ENCODE assay signal across 13 cellular contexts in the genomic region with DNA sequence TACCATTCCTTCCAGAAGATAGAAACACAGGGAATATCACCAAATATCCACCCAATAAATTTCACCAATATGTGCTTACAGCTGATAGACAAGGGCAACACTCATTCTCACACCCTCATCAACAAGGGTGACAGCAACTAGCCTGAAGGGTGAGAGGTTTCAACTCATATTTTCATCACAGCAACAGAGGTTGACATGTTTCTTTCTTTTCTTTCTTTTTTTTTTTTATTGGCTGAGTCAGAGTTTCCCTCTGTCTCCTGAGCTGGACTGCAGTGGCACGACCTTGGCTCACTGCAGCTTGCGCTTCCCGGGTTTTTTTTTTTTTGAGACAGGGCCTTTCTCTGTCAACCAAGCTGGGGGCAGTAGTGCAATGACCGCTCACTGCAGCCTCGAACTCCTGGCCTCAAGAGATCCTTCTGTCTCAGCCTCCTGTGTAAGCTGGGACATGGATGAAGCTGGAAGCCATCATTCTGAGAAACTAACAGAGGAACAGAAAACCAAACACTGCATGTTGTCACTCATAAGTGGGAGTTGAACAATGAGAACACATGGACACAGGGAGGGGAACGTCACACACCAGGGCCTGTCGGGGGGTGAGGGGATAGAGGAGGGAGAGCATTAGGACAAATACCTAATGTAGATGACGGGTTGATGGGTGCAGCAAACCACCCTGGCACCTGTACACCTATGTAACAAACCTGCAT. TPM values are rescaled to one million over a fixed set of nuclear protein-coding genes. Genes with fewer than 3 reads are reported as not detected.
DNase-seq lines count a peak whose midpoint lies in the region; ATAC-seq and TF ChIP-seq lines count a peak whose summit lies in the region.
"Had no signal": no experiment of that assay in that cellular context is flagged by ENCODE, and none has a peak within 500 bp of the region (broad histone marks: within the 10 kb centered on the region; RNA-seq: fewer than 3 reads in every experiment).

No MANE protein-coding gene starts in this region.

- H3K9me3 Mint-ChIP-seq in activated CD4-positive, alpha-beta T cell treated with anti-CD3 and anti-CD28 coated beads, Interleukin-2, amount 10 ng/mL, durations not matched to agents 24 days and 14 days = peaks cover 16% of the 10 kb centered on the region
- peaks cover 22% of the 10 kb centered on the region for H3K9me3 Mint-ChIP-seq in chondrocyte (ENCODE audit: low read depth)
- H3K9me3 Mint-ChIP-seq in stimulated activated naive B cell treated with anti-CD40 and anti-IgM and Interleukin-4, amounts not matched to agents 10 μg/mL and 1 μg/mL and 100 μg/mL, for 72 hours = peaks cover 4 to 14% of the 10 kb centered on the region in 2 donors

- peaks cover 13% of the 10 kb centered on the region for H3K36me3 ChIP-seq in SU-DHL-6 (ENCODE audit: low read length)
- H3K36me3 ChIP-seq: right lobe of liver had no signal

- no peaks in the 10 kb centered on the region for H3K27me3 ChIP-seq in SU-DHL-6 (ENCODE audit: low read length)
- H3K27me3 ChIP-seq: right lobe of liver had no signal

- H3K9me3 ChIP-seq in SU-DHL-6 (ENCODE audit: insufficient read depth, low read length) = no peaks in the 10 kb centered on the region

- peaks cover 40% of the 10 kb centered on the region for H3K79me2 ChIP-seq in SU-DHL-6 (ENCODE audit: insufficient read depth, low read length)

- H3K9ac ChIP-seq in SU-DHL-6 (ENCODE audit: low read length) = peak overlapping the region; percentile 48

- H3K4me1 Mint-ChIP-seq in activated CD4-positive, alpha-beta T cell treated with anti-CD3 and anti-CD28 coated beads, Interleukin-2, amount 10 ng/mL, durations not matched to agents 24 days and 14 days = peaks cover 70% of the 10 kb centered on the region
- peaks cover 10% of the 10 kb centered on the region for H3K4me1 Mint-ChIP-seq in chondrocyte (ENCODE audit: low read depth)
- H3K4me1 Mint-ChIP-seq in stimulated activated naive B cell treated with anti-CD40 and anti-IgM and Interleukin-4, amounts not matched to agents 10 μg/mL and 1 μg/mL and 100 μg/mL, for 72 hours = peaks cover 63 to 85% of the 10 kb centered on the region in 2 donors

- no peaks in the 10 kb centered on the region for H4K20me1 ChIP-seq in SU-DHL-6 (ENCODE audit: low read depth, low read length)

- H3K4me3 Mint-ChIP-seq in activated CD4-positive, alpha-beta T cell treated with anti-CD3 and anti-CD28 coated beads, Interleukin-2, amount 10 ng/mL, durations not matched to agents 24 days and 14 days = peak overlapping the region; percentile 47
- no peak overlapping the region for H3K4me3 Mint-ChIP-seq in chondrocyte (ENCODE audit: unreplicated experiment)
- peak overlapping the region; percentile 60 to 73 for H3K4me3 Mint-ChIP-seq in stimulated activated naive B cell treated with anti-CD40 and anti-IgM and Interleukin-4, amounts not matched to agents 10 μg/mL and 1 μg/mL and 100 μg/mL, for 72 hours
- H3K4me3 Mint-ChIP-seq: WTC11 had no signal

- no peak overlapping the region for H2AFZ ChIP-seq in SU-DHL-6 (ENCODE audit: low read depth, low read length, severe bottlenecking)

- H3F3A ChIP-seq in SU-DHL-6 (ENCODE audit: insufficient read depth) = peaks cover 67% of the 10 kb centered on the region

- peak overlapping the region; percentile 41 for H3K4me2 ChIP-seq in SU-DHL-6 (ENCODE audit: low read depth, low read length, poor library complexity, severe bottlenecking)

- H3K27me3 Mint-ChIP-seq in activated CD4-positive, alpha-beta T cell treated with anti-CD3 and anti-CD28 coated beads, Interleukin-2, amount 10 ng/mL, durations not matched to agents 24 days and 14 days = no peaks in the 10 kb centered on the region
- no peaks in the 10 kb centered on the region for H3K27me3 Mint-ChIP-seq in chondrocyte (ENCODE audit: low read depth)
- H3K27me3 Mint-ChIP-seq in stimulated activated naive B cell treated with anti-CD40 and anti-IgM and Interleukin-4, amounts not matched to agents 10 μg/mL and 1 μg/mL and 100 μg/mL, for 72 hours = no peaks in the 10 kb centered on the region

- H3K9me2 ChIP-seq in SU-DHL-6 (replicated peaks; ENCODE audit: insufficient read depth, low read length) = no peaks in the 10 kb centered on the region

- ATAC-seq in stimulated activated naive B cell treated with anti-CD40 and anti-IgM and Interleukin-4, amounts not matched to agents 10 μg/mL and 1 μg/mL and 100 μg/mL, for 72 hours (replicated peaks) = peak; percentile 10 to 12
- ATAC-seq in HG02798 (IDR thresholded peaks at IDR 0.05; ENCODE audit: poor library complexity, unreplicated experiment) (no peak), GM19452 (IDR thresholded peaks at IDR 0.05; ENCODE audit: unreplicated experiment) (no peak)
- ATAC-seq: right lobe of liver, WTC11 had no signal

- peak; percentile 42 for DNase-seq in activated CD4-positive, alpha-beta T cell treated with anti-CD3 and anti-CD28 coated beads, Interleukin-2, amount 10 ng/mL, durations not matched to agents 24 days and 14 days
- no peak for DNase-seq in activated CD4-positive, alpha-beta T cell treated with anti-CD3 and anti-CD28 coated beads, Interleukin-2, amount 50 U/mL, for 1 hour
- DNase-seq in chondrocyte (ENCODE audit: low spot score) (no peak), NCI-H1105 (lab: John Stamatoyannopoulos, UW) (no peak)
- DNase-seq in stimulated activated naive B cell treated with anti-CD40 and anti-IgM and Interleukin-4, amounts not matched to agents 10 μg/mL and 1 μg/mL and 100 μg/mL, for 72 hours = peak; percentile 52
- DNase-seq: anterior cingulate cortex, midbrain had no signal

- peak overlapping the region; percentile 100 for H3K27ac ChIP-seq in SU-DHL-6 (ENCODE audit: low read depth, low read length)

- H3K4me3 ChIP-seq in SU-DHL-6 (ENCODE audit: insufficient read depth, low read length, poor library complexity, severe bottlenecking) = no peak overlapping the region
- H3K4me3 ChIP-seq: right lobe of liver had no signal

- no peak for TF ChIP-seq CTCF in SU-DHL-6 (IDR thresholded peaks at IDR 0.05; ENCODE audit: insufficient read depth, low read length, poor library complexity, severe bottlenecking)
- TF ChIP-seq CTCF in chondrocyte (IDR thresholded peaks at IDR 0.05) = no peak

- peak overlapping the region; percentile 96 for H3K27ac Mint-ChIP-seq in activated CD4-positive, alpha-beta T cell treated with anti-CD3 and anti-CD28 coated beads, Interleukin-2, amount 10 ng/mL, durations not matched to agents 24 days and 14 days
- H3K27ac Mint-ChIP-seq in chondrocyte (ENCODE audit: unreplicated experiment) = peak overlapping the region; percentile 61
- peak overlapping the region; percentile 98 for H3K27ac Mint-ChIP-seq in stimulated activated naive B cell treated with anti-CD40 and anti-IgM and Interleukin-4, amounts not matched to agents 10 μg/mL and 1 μg/mL and 100 μg/mL, for 72 hours
- H3K27ac Mint-ChIP-seq: WTC11 had no signal

- peaks cover 59% of the 10 kb centered on the region for H3K36me3 Mint-ChIP-seq in activated CD4-positive, alpha-beta T cell treated with anti-CD3 and anti-CD28 coated beads, Interleukin-2, amount 10 ng/mL, durations not matched to agents 24 days and 14 days (ENCODE audit: low read depth)
- peaks cover 13% of the 10 kb centered on the region for H3K36me3 Mint-ChIP-seq in chondrocyte (ENCODE audit: low read depth)
- peaks cover 53 to 74% of the 10 kb centered on the region in 2 donors for H3K36me3 Mint-ChIP-seq in stimulated activated naive B cell treated with anti-CD40 and anti-IgM and Interleukin-4, amounts not matched to agents 10 μg/mL and 1 μg/mL and 100 μg/mL, for 72 hours

- intact Hi-C loops in activated CD4-positive, alpha-beta T cell treated with anti-CD3 and anti-CD28 coated beads, Interleukin-2, amount 10 ng/mL, durations not matched to agents 24 days and 14 days (cut with micrococcal nuclease) = loop anchor here (2.0 kb wide), 1 partner anchor 25 kb away; no protein-coding TSS in a partner anchor

RNA-seq across cellular contexts. Expression of a gene that starts 27.5 kb away (rescaled TPM):
- total RNA-seq in activated CD4-positive, alpha-beta T cell treated with anti-CD3 and anti-CD28 coated beads, Interleukin-2, amount 10 ng/mL, durations not matched to agents 24 days and 14 days = 44.5 and 46.6 TPM in 2 replicates
- 19.6 to 29.0 TPM (median 20.2 TPM) in 3 replicates for total RNA-seq in chondrocyte

RNA-seq across cellular contexts. Expression of a gene that starts 56.8 kb away (rescaled TPM):
- 19.1 and 19.5 TPM in 2 replicates for total RNA-seq in activated CD4-positive, alpha-beta T cell treated with anti-CD3 and anti-CD28 coated beads, Interleukin-2, amount 10 ng/mL, durations not matched to agents 24 days and 14 days
- total RNA-seq in chondrocyte = not detected in 3 replicates
- total RNA-seq: A673 had no signal

Comparison
In these comparisons a context has a peak if more than half of its experiments do, and no peak if none do; other contexts are left out.
1. DNase-seq: peak in activated CD4-positive, alpha-beta T cell treated with anti-CD3 and anti-CD28 coated beads, Interleukin-2, amount 10 ng/mL, durations not matched to agents 24 days and 14 days (single experiment) and stimulated activated naive B cell treated with anti-CD40 and anti-IgM and Interleukin-4, amounts not matched to agents 10 μg/mL and 1 μg/mL and 100 μg/mL, for 72 hours (single experiment); none in activated CD4-positive, alpha-beta T cell treated with anti-CD3 and anti-CD28 coated beads, Interleukin-2, amount 50 U/mL, for 1 hour (single experiment), chondrocyte (single experiment) and NCI-H1105 (single experiment).
2. ATAC-seq: peak in stimulated activated naive B cell treated with anti-CD40 and anti-IgM and Interleukin-4, amounts not matched to agents 10 μg/mL and 1 μg/mL and 100 μg/mL, for 72 hours (2 of 2); none in HG02798 (single experiment) and GM19452 (single experiment).
3. RNA of a gene that starts 56.8 kb away (total RNA-seq): 19.1 to 19.5 TPM in activated CD4-positive, alpha-beta T cell treated with anti-CD3 and anti-CD28 coated beads, Interleukin-2, amount 10 ng/mL, durations not matched to agents 24 days and 14 days; not detected in chondrocyte; every median in the first group is over 10 times any median in the second.
4. Peak in every context shown above with its lines, with median percentiles within 50 percentile points of each other: H3K27ac Mint-ChIP-seq.